Comparison of ENCODE assay signal across 24 cellular contexts in genomic region chr10:114611617-114612016, GRCh38. TPM values are rescaled to one million over a fixed set of nuclear protein-coding genes. Genes with fewer than 3 reads are reported as not detected.
DNase-seq lines count a peak whose midpoint lies in the region; ATAC-seq, FAIRE-seq and TF ChIP-seq lines count a peak whose summit lies in the region.
"Had no signal": no experiment of that assay in that cellular context is flagged by ENCODE, and none has a peak within 500 bp of the region (broad histone marks: within the 10 kb centered on the region; RNA-seq: fewer than 3 reads in every experiment).

No MANE protein-coding gene starts in this region.

- H3K79me2 ChIP-seq in K562 (ENCODE audit: control insufficient read depth, insufficient read depth, low read length), result no peaks in the 10 kb centered on the region

- intact Hi-C loops in heart left ventricle (cut with DNase I), result no loop called here
- intact Hi-C loops in cardiac septum (cut with DNase I), result no loop called here
- intact Hi-C loops in K562 (cut with micrococcal nuclease), result no loop called here

- TF ChIP-seq CTCF in heart left ventricle (IDR thresholded peaks at IDR 0.05) (no peak), K562 (IDR thresholded peaks at IDR 0.05 in 2 of 3, conservative IDR thresholded peaks at IDR 0.05 in 1 of 3; ENCODE audit: insufficient read depth in 2 of 3, low read depth in 1 of 3, low read length in 3 of 3) (no peak), liver (IDR thresholded peaks at IDR 0.05; ENCODE audit: low read depth, low read length, missing input control) (no peak)

- H3K27me3 Mint-ChIP-seq in activated T-helper 17 cell treated with anti-CD3 and anti-CD28 coated beads, Interleukin-2, amount 50 U/mL, for 72 hours, result no peaks in the 10 kb centered on the region
- H3K27me3 Mint-ChIP-seq: activated CD8-positive, alpha-beta memory T cell treated with anti-CD3 and anti-CD28 coated beads, Interleukin-2, amount 10 ng/mL, durations not matched to agents 7 days and 5 days had no signal

- in situ Hi-C loops in K562 (cut with MboI), result no loop called here

- no peaks in the 10 kb centered on the region for H3K9me1 ChIP-seq in K562 (ENCODE audit: control insufficient read depth, insufficient read depth, low read length)

- no peak overlapping the region for H3K4me3 ChIP-seq in heart left ventricle
- H3K4me3 ChIP-seq in K562, result no peak overlapping the region
- no peak overlapping the region for H3K4me3 ChIP-seq in liver (ENCODE audit: low read depth in 1 of 3, low read length in 3 of 3)
- H3K4me3 ChIP-seq: HAP-1, prostate gland had no signal

- H3K4me3 Mint-ChIP-seq in activated T-helper 17 cell treated with anti-CD3 and anti-CD28 coated beads, Interleukin-2, amount 50 U/mL, for 72 hours, result no peak overlapping the region
- H3K4me3 Mint-ChIP-seq: activated CD8-positive, alpha-beta memory T cell treated with anti-CD3 and anti-CD28 coated beads, Interleukin-2, amount 10 ng/mL, durations not matched to agents 7 days and 5 days; CD8-positive, alpha-beta T cell; naive thymus-derived CD8-positive, alpha-beta T cell had no signal

- peaks cover 7% of the 10 kb centered on the region for H3K4me1 Mint-ChIP-seq in activated T-helper 17 cell treated with anti-CD3 and anti-CD28 coated beads, Interleukin-2, amount 50 U/mL, for 72 hours

- no TSS peak for BruUV-seq in K562 (replicated peaks; lab: Mats Ljungman, UMichigan)

- TF ChIP-seq EP300 in K562 (IDR thresholded peaks at IDR 0.05; ENCODE audit: low read length), result no peak

- H3K4me1 ChIP-seq in heart left ventricle (peaks cover 10 to 100% (median 83%) of the 10 kb centered on the region in 12 donors), K562 (replicated peaks in 1 of 2; ENCODE audit: control insufficient read depth in 2 of 2, insufficient read depth in 2 of 2, low read length in 2 of 2) (no peaks in the 10 kb centered on the region), liver (ENCODE audit: control insufficient read depth in 4 of 4, insufficient read depth in 4 of 4, low read length in 3 of 4) (peaks cover 15 to 47% (median 30%) of the 10 kb centered on the region in 4 donors)
- H3K4me1 ChIP-seq: HAP-1, prostate gland had no signal

- no peaks in the 10 kb centered on the region for H3K36me3 Mint-ChIP-seq in activated T-helper 17 cell treated with anti-CD3 and anti-CD28 coated beads, Interleukin-2, amount 50 U/mL, for 72 hours (ENCODE audit: low read depth)
- H3K36me3 Mint-ChIP-seq: CD8-positive, alpha-beta T cell; naive thymus-derived CD8-positive, alpha-beta T cell had no signal

- peaks cover 4% of the 10 kb centered on the region for H3K9me3 Mint-ChIP-seq in activated T-helper 17 cell treated with anti-CD3 and anti-CD28 coated beads, Interleukin-2, amount 50 U/mL, for 72 hours
- H3K9me3 Mint-ChIP-seq: CD8-positive, alpha-beta T cell; naive thymus-derived CD8-positive, alpha-beta T cell had no signal

- H3K9ac ChIP-seq in K562 (ENCODE audit: insufficient read depth in 1 of 2, low read depth in 2 of 2, low read length in 2 of 2), result no peak overlapping the region
- H3K9ac ChIP-seq in liver (ENCODE audit: low read depth in 1 of 2, low read length in 2 of 2), result no peak overlapping the region

- no peak for FAIRE-seq in K562 (lab: Jason Lieb, UNC)
- FAIRE-seq: endometrium, frontal cortex, GM12892 had no signal

- no peaks in the 10 kb centered on the region for H4K20me1 ChIP-seq in K562 (replicated peaks; ENCODE audit: control insufficient read depth, insufficient read depth, low read length)

- DNase-seq in heart left ventricle, result no peak
- DNase-seq in cardiac septum (ENCODE audit: low spot score), result no peak
- DNase-seq in K562 (ENCODE audit: extremely low read depth in 1 of 4, low spot score in 3 of 4), result no peak
- DNase-seq in activated CD4-positive, CD25-positive, alpha-beta regulatory T cell (lab: John Stamatoyannopoulos, UW), result no peak
- no peak for DNase-seq in cerebellar cortex (ENCODE audit: low spot score)
- DNase-seq: activated CD4-positive, alpha-beta T cell treated with anti-CD3 and anti-CD28 coated beads for 1 hour; activated CD8-positive, alpha-beta memory T cell treated with anti-CD3 and anti-CD28 coated beads, Interleukin-2, amount 10 ng/mL, durations not matched to agents 7 days and 5 days; activated effector memory CD4-positive, alpha-beta T cell treated with Interleukin-2 at 50 U/mL for 16 hours; amygdala; CD8-positive, alpha-beta T cell; GDM1; mammary epithelial cell; naive thymus-derived CD8-positive, alpha-beta T cell; NCI-H2171 treated with DMSO at 0.1 percent for 48 hours; stimulated activated CD4-positive, alpha-beta T cell treated with anti-CD3 and anti-CD28 coated beads, Interleukin-15, amount 100 ng/mL, for 24 hours; stimulated activated naive CD8-positive, alpha-beta T cell treated with anti-CD3 and anti-CD28 coated beads, Interleukin-15, Interleukin-2, amounts not matched to agents 100 U/mL and 50 U/mL, for 24 hours had no signal

- POLR2A ChIA-PET in K562 (lab: Yijun Ruan, JAX), result no interaction called here

- no peak overlapping the region for H2AFZ ChIP-seq in K562 (ENCODE audit: low read depth, low read length)

- H3K27ac ChIP-seq in heart left ventricle (peak overlapping the region; percentile 3 to 85 (median 66)), K562 (ENCODE audit: extremely low read depth, low read depth, low read length) (no peak overlapping the region), liver (ENCODE audit: low read depth in 1 of 2, low read length in 2 of 2) (peak overlapping the region; percentile 68 to 90)
- H3K27ac ChIP-seq: prostate gland had no signal

- no peak for TF ChIP-seq RAD21 in K562 (CRISPR knock-in tag; conservative IDR thresholded peaks at IDR 0.05 in 1 of 2, IDR thresholded peaks at IDR 0.05 in 1 of 2)
- no peak for TF ChIP-seq RAD21 in liver (IDR thresholded peaks at IDR 0.05)

- H3K27me3 ChIP-seq in heart left ventricle (no peaks in the 10 kb centered on the region), K562 (ENCODE audit: control insufficient read depth in 2 of 2, insufficient read depth in 2 of 2, low read length in 2 of 2) (no peaks in the 10 kb centered on the region), liver (ENCODE audit: control insufficient read depth in 4 of 4, insufficient read depth in 4 of 4, low read length in 3 of 4) (no peaks in the 10 kb centered on the region)

- ATAC-seq in heart left ventricle (peak in 3 of 4 donors; percentile 7 to 36 (median 35)), K562 (no peak), HG03196 (IDR thresholded peaks at IDR 0.05; ENCODE audit: unreplicated experiment) (no peak)
- no peak for ATAC-seq in activated T-helper 17 cell treated with anti-CD3 and anti-CD28 coated beads, Interleukin-2, amount 50 U/mL, for 72 hours (replicated peaks)
- ATAC-seq: activated CD8-positive, alpha-beta memory T cell treated with anti-CD3 and anti-CD28 coated beads, Interleukin-2, amount 10 ng/mL, durations not matched to agents 7 days and 5 days; CD8-positive, alpha-beta T cell; naive thymus-derived CD8-positive, alpha-beta T cell; stimulated activated naive CD8-positive, alpha-beta T cell treated with anti-CD3 and anti-CD28 coated beads, Interleukin-15, Interleukin-2, amounts not matched to agents 100 U/mL and 50 U/mL, for 24 hours had no signal

- 50 to 85% (median 65%) methylated on average over 1 of the region's 1 CpG for WGBS in heart left ventricle, 4 donors
- 0% methylated on average over 1 of the region's 1 CpG for WGBS in K562 (ENCODE audit: insufficient coverage, low coverage, missing lambda C conversion rate)
- 98% methylated on average over 1 of the region's 1 CpG for WGBS in liver

- H3K36me3 ChIP-seq in heart left ventricle, result peaks cover 0 to 9% (median 0%) of the 10 kb centered on the region in 9 donors
- H3K36me3 ChIP-seq in K562 (ENCODE audit: control insufficient read depth, insufficient read depth, low read length), result no peaks in the 10 kb centered on the region
- H3K36me3 ChIP-seq in liver (ENCODE audit: control insufficient read depth in 4 of 4, insufficient read depth in 3 of 4, low read depth in 1 of 4, low read length in 3 of 4), result no peaks in the 10 kb centered on the region
- H3K36me3 ChIP-seq: HAP-1, prostate gland had no signal

- TF ChIP-seq POLR2A in heart left ventricle (IDR thresholded peaks at IDR 0.05) (no peak), K562 (conservative IDR thresholded peaks at IDR 0.05) (no peak)

- H3K4me2 ChIP-seq in K562 (ENCODE audit: insufficient read depth, low read length), result no peak overlapping the region

- H3K27ac Mint-ChIP-seq in activated T-helper 17 cell treated with anti-CD3 and anti-CD28 coated beads, Interleukin-2, amount 50 U/mL, for 72 hours, result no peak overlapping the region
- H3K27ac Mint-ChIP-seq: activated CD8-positive, alpha-beta memory T cell treated with anti-CD3 and anti-CD28 coated beads, Interleukin-2, amount 10 ng/mL, durations not matched to agents 7 days and 5 days; CD8-positive, alpha-beta T cell; naive thymus-derived CD8-positive, alpha-beta T cell had no signal

- H3K9me3 ChIP-seq in heart left ventricle (no peaks in the 10 kb centered on the region), K562 (replicated peaks; ENCODE audit: control insufficient read depth, insufficient read depth, low read depth, low read length) (no peaks in the 10 kb centered on the region), liver (ENCODE audit: control insufficient read depth in 4 of 4, low read length in 3 of 4) (no peaks in the 10 kb centered on the region)
- H3K9me3 ChIP-seq: HAP-1, prostate gland had no signal

- CTCF ChIA-PET in K562 (lab: Yijun Ruan, JAX; ENCODE audit: low intra/inter-chr PET ratio), result no interaction called here

RNA-seq across cellular contexts. Expression of gene ABLIM1, which starts 46.5 kb away (rescaled TPM):
- total RNA-seq in heart left ventricle, result 100 to 1,000 TPM; 491 to 713 (median 575) TPM
- polyA plus RNA-seq in heart left ventricle, result 100 to 1,000 TPM; 242 to 276 TPM
- total RNA-seq in cardiac septum, result 473 TPM
- total RNA-seq in K562 (2011; cell fraction: chromatin; rRNA removed; ENCODE audit: low replicate concordance), result 0.23 and 0.69 TPM in 2 replicates
- total RNA-seq in K562 (2011; cell fraction: nucleolus; rRNA removed), result 0.50 and 1.2 TPM in 2 replicates
- 0.69 and 0.73 TPM in 2 replicates for total RNA-seq in K562 (2011; cell fraction: nucleoplasm; rRNA removed)
- under 0.01 TPM in 1 of 2 replicates, not detected in the other for total RNA-seq in K562 (2014; rRNA removed)
- not detected in 2 replicates for total RNA-seq in K562 (2014; rRNA removed; fragmentation: Illumina TruSeq; extraction: Trizol)
- total RNA-seq in K562 (2015; rRNA removed; fragmentation: Illumina TruSeq; extraction: Trizol), result not detected in 2 replicates
- 0.49 and 0.81 TPM in 2 replicates for total RNA-seq in K562 (2021)
- polyA plus RNA-seq in K562 (2011; rRNA removed), result 0.05 and 0.14 TPM in 2 replicates
- polyA plus RNA-seq in K562 (2011; cell fraction: cytosol; rRNA removed), result 0.03 TPM in 1 of 2 replicates, not detected in the other
- polyA plus RNA-seq in K562 (2011; cell fraction: nucleus; rRNA removed), result 0.21 TPM in 1 of 2 replicates, not detected in the other
- polyA plus RNA-seq in K562 (2012), result 0.01 and 0.05 TPM in 2 replicates
- not detected in 2 replicates for polyA plus RNA-seq in K562 (2014; fragmentation: Illumina TruSeq; extraction: Trizol)
- not detected for polyA plus RNA-seq in K562 (2014; fragmentation: Nextera tagmentation; extraction: Ambion mirVana)
- polyA plus RNA-seq in K562 (2014; rRNA removed), result 0.03 and 0.07 TPM in 2 replicates
- polyA minus RNA-seq in K562 (2011; rRNA and poly(A)+ RNA removed), result 0.03 and 0.11 TPM in 2 replicates
- polyA minus RNA-seq in K562 (2011; cell fraction: cytosol; rRNA and poly(A)+ RNA removed), result 0.10 and 0.82 TPM in 2 replicates
- polyA minus RNA-seq in K562 (2011; cell fraction: nucleus; rRNA and poly(A)+ RNA removed), result 0.27 TPM in 1 of 2 replicates, not detected in the other
- total RNA-seq in liver, result 10 to 100 TPM; 11.3 to 31.3 TPM
- 10 to 100 TPM; 10.9 to 14.8 TPM for polyA plus RNA-seq in liver
- 100 to 1,000 TPM in 1 of 2 donors, 10 to 100 TPM in 1; 58.7 to 154 TPM for total RNA-seq in activated T-helper 17 cell treated with anti-CD3 and anti-CD28 coated beads, Interleukin-2, amount 50 U/mL, for 72 hours

Comparison
In these comparisons a context has a peak if more than half of its experiments do, and no peak if none do; other contexts are left out.
1. ATAC-seq: peak in heart left ventricle (3 of 4); none in K562 (single experiment), HG03196 (single experiment) and activated T-helper 17 cell treated with anti-CD3 and anti-CD28 coated beads, Interleukin-2, amount 50 U/mL, for 72 hours (single experiment).
2. RNA of gene ABLIM1, which starts 46.5 kb away (total RNA-seq): 491 to 713 TPM in heart left ventricle, 473 TPM in cardiac septum (single experiment), 58.7 to 154 TPM in activated T-helper 17 cell treated with anti-CD3 and anti-CD28 coated beads, Interleukin-2, amount 50 U/mL, for 72 hours and 11.3 to 31.3 TPM in liver; under 0.01 to 1.2 TPM in K562; every median in the first group is over 4 times any median in the second.